In the genomic region with DNA sequence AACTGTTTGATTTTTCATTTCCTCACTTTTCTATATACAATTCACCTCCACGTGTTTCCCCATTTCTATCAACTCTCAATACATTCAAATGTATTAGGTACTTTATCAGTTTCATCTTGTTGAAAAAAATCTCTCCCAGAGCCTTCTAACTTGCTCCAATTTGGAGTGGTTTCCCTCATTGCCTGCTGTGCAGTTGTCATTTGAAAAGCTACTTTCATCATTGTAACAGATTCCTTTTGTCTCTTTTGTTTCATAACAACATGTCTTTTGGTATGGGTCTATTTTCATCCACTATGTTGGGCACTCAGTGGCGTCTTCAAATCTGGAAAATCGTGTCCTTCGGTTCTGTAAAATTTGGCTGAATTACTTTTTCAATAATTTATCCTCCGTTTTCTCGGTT, we compare ENCODE assay signal across 26 cellular contexts.
DNase-seq lines count a peak whose midpoint lies in the region; ATAC-seq, FAIRE-seq and TF ChIP-seq lines count a peak whose summit lies in the region.
"Had no signal": no experiment of that assay in that cellular context is flagged by ENCODE, and none has a peak within 500 bp of the region (broad histone marks: within the 10 kb centered on the region; RNA-seq: fewer than 3 reads in every experiment).

No MANE protein-coding gene starts in this region.

- H3K27ac ChIP-seq in temporal lobe (ENCODE audit: low read depth, low read length), result peak overlapping the region; percentile 9
- H3K27ac ChIP-seq: BLaER1 treated with 17β-estradiol and CSF1 and Interleukin-3, amounts not matched to agents 10 nM and 100 nM; SJCRH30 had no signal

- peak; percentile 70 for FAIRE-seq in GM12892 (lab: Jason Lieb, UNC)
- FAIRE-seq: GM19239 had no signal

- no peaks in the 10 kb centered on the region for H3K9me3 Mint-ChIP-seq in WTC11
- H3K9me3 Mint-ChIP-seq: CD4-positive, alpha-beta T cell; IgD-negative memory B cell had no signal

- POLR2A ChIA-PET in WTC11 (lab: Charles Lee), result no interaction called here

- DNase-seq in GM12892 (ENCODE audit: insufficient read length) (no peak), WTC11 (ENCODE audit: low spot score) (no peak), medulla oblongata (ENCODE audit: extremely low spot score) (peak; percentile 5), DMS 273 (lab: John Stamatoyannopoulos, UW; ENCODE audit: unreplicated experiment) (no peak), Right ventricle myocardium inferior (ENCODE audit: missing footprints) (no peak)
- DNase-seq: CD4-positive, alpha-beta T cell; COR-L47; DMS79; GF-D8; HCEC 1CT; NCI-H1092; NCI-H1417 treated with DMSO at 0.1 percent for 48 hours; NCI-H187; NCI-H2081 treated with DMSO at 0.1 percent for 48 hours; NCI-H2171; NCI-H226; NCI-H510A; NCI-H69; OCI-M1; SJCRH30 had no signal

- CTCF ChIA-PET in WTC11 (lab: Charles Lee), result interaction anchor here (1.0 kb wide), 1 partner anchor 83 kb away, joined by 3 read pairs; no protein-coding TSS in a partner anchor

- H3K36me3 Mint-ChIP-seq in WTC11, result no peaks in the 10 kb centered on the region

- peak overlapping the region; percentile 77; the same call in 1 of the 2 replicates for H3K27ac Mint-ChIP-seq in WTC11
- H3K27ac Mint-ChIP-seq: CD4-positive, alpha-beta T cell; IgD-negative memory B cell had no signal

- no peaks in the 10 kb centered on the region for H3K27me3 Mint-ChIP-seq in WTC11 (ENCODE audit: low read depth)
- H3K27me3 Mint-ChIP-seq: CD4-positive, alpha-beta T cell; IgD-negative memory B cell had no signal

- ATAC-seq in WTC11 (no peak), HG03045 (IDR thresholded peaks at IDR 0.05; ENCODE audit: unreplicated experiment) (no peak), Right ventricle myocardium inferior (no peak)
- ATAC-seq: SK-N-SH treated with all-trans-retinoic acid at 6 μM for 48 hours had no signal

- H3K4me1 Mint-ChIP-seq in WTC11, result peaks cover 14% of the 10 kb centered on the region

- H3K4me3 Mint-ChIP-seq in WTC11, result no peak overlapping the region
- H3K4me3 Mint-ChIP-seq: CD4-positive, alpha-beta T cell; IgD-negative memory B cell had no signal

- TF ChIP-seq POLR2A in GM12892 (IDR thresholded peaks at IDR 0.05; ENCODE audit: low read depth, low read length), result no peak

- intact Hi-C loops in Right ventricle myocardium inferior (cut with DNase I), result no loop called here

- no peak for TF ChIP-seq CTCF in WTC11 (IDR thresholded peaks at IDR 0.05)

TF ChIP-seq in WTC11, 78 proteins besides CTCF, POLR2A, EP300 and RAD21:
- no peak for TF ChIP-seq KAT7 (CRISPR knock-in tag; IDR thresholded peaks at IDR 0.05; ENCODE audit: borderline replicate concordance)
- TF ChIP-seq GABPB1 (CRISPR knock-in tag; IDR thresholded peaks at IDR 0.05), result no peak
- TF ChIP-seq GTF2I (CRISPR knock-in tag; conservative IDR thresholded peaks at IDR 0.05), result no peak
TF ChIP-seq in WTC11: peak in this region for 0.
